7 cellular contexts compared by ENCODE assay signal in the genomic region with DNA sequence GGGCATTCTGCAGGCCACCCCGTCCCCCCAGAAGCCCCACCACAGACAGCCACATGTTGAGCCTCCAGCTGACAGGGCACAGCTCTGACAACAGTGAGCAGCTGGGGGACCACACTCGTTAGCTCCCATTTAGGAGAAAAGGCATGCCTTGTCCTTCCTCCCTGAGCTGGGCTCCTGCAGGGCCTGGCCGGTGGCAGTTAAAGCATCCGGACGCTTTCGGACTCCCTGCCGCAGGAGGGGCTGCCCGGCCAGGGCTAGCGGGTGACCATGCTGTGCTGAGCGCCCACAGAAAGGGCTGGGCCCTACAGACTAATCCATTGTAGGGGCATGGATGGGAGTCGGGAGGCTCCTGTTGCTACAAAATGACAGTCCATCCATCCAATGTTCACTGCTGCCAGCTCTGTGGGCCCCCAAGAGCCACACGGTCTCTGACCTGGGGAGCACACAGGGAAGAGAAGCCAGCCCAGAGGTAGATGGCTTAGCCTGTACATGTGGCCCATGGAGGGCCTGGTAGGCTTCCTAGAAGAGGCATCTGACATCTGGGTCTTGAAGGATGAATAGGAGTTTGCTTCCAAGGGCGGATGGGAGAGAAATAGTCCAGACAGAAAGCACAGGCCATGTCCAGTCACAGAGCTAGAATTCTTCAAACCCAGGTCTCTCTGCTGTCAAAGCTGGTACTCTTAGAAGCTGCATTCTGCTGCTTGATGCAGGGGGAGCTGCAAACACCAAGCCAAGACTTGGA.
"Had no signal": no experiment of that assay in that cellular context is flagged by ENCODE, and none has a peak within 500 bp of the region (broad histone marks: within the 10 kb centered on the region; RNA-seq: fewer than 3 reads in every experiment).

No MANE protein-coding gene starts in this region.

- DNase-seq: GM23248, GOT3, H7, IMR-90 had no signal

- H3K4me1 ChIP-seq: HAP-1 had no signal

- H3K9me3 ChIP-seq: HAP-1 had no signal

- H3K27ac ChIP-seq: GM23248 had no signal

- H2AFZ ChIP-seq: GM23248 had no signal

- H3K4me3 ChIP-seq: GM23248, HAP-1, K562 had no signal

- H3K9ac ChIP-seq: GM23248 had no signal

- ATAC-seq: HCT116, K562 had no signal

- H3K36me3 ChIP-seq: HAP-1 had no signal
